1 cellular context compared by ENCODE assay signal in the genomic region with DNA sequence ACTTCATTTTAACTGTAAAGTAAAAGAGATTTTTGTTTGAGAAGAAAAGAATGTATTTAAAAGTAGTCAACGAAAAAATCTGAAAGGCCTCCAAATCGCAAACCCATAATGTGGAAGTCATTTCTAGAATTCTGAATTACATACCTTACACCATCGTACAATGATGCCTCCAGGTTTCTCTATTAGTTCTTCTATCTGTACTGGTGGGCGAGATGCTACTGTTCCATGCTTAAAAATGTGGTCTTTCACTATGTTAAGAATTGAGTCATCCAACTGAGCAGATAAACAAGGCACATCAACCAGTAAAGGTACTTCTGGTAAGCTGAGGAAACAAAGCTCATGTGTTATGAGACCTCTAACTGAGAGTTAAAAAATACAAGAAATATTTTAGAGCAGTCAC.
TF ChIP-seq lines count a peak whose summit lies in the region.

No MANE protein-coding gene starts in this region.

TF ChIP-seq in SK-N-SH treated with all-trans-retinoic acid at 6 μM for 48 hours, 23 proteins besides CTCF, POLR2A, EP300 and RAD21 (continued from another document):
- TF ChIP-seq, protein P1, sequence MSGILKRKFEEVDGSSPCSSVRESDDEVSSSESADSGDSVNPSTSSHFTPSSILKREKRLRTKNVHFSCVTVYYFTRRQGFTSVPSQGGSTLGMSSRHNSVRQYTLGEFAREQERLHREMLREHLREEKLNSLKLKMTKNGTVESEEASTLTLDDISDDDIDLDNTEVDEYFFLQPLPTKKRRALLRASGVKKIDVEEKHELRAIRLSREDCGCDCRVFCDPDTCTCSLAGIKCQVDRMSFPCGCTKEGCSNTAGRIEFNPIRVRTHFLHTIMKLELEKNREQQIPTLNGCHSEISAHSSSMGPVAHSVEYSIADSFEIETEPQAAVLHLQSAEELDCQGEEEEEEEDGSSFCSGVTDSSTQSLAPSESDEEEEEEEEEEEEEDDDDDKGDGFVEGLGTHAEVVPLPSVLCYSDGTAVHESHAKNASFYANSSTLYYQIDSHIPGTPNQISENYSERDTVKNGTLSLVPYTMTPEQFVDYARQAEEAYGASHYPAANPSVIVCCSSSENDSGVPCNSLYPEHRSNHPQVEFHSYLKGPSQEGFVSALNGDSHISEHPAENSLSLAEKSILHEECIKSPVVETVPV (CRISPR knock-in tag; IDR thresholded peaks at IDR 0.05), result no peak
